ENCODE assay signal across 21 cellular contexts in genomic region chr16:51355195-51355594, GRCh38.
"Had no signal": no experiment of that assay in that cellular context is flagged by ENCODE, and none has a peak within 500 bp of the region (broad histone marks: within the 10 kb centered on the region; RNA-seq: fewer than 3 reads in every experiment).

No MANE protein-coding gene starts in this region.

- H3K27me3 ChIP-seq: esophagus squamous epithelium, hepatocyte, spleen, uterus had no signal

- H3K27ac ChIP-seq: epithelial cell of prostate, esophagus squamous epithelium, hepatocyte, spleen, thoracic aorta, uterus had no signal

- H3K4me2 ChIP-seq: hepatocyte had no signal

- H3K27me3 Mint-ChIP-seq: stimulated activated memory B cell treated with anti-CD40 and anti-IgM and Interleukin-4, amounts not matched to agents 10 μg/mL and 1 μg/mL and 100 μg/mL, for 72 hours; stimulated activated naive CD8-positive, alpha-beta T cell treated with anti-CD3 and anti-CD28 coated beads, Interleukin-15, Interleukin-2, amounts not matched to agents 100 ng/mL and 50 ng/mL, for 24 hours had no signal

- H3K4me3 Mint-ChIP-seq: naive thymus-derived CD8-positive, alpha-beta T cell; stimulated activated memory B cell treated with anti-CD40 and anti-IgM and Interleukin-4, amounts not matched to agents 10 μg/mL and 1 μg/mL and 100 μg/mL, for 72 hours; stimulated activated naive CD8-positive, alpha-beta T cell treated with anti-CD3 and anti-CD28 coated beads, Interleukin-15, Interleukin-2, amounts not matched to agents 100 ng/mL and 50 ng/mL, for 24 hours had no signal

- H3K4me1 Mint-ChIP-seq: naive thymus-derived CD8-positive, alpha-beta T cell; stimulated activated memory B cell treated with anti-CD40 and anti-IgM and Interleukin-4, amounts not matched to agents 10 μg/mL and 1 μg/mL and 100 μg/mL, for 72 hours had no signal

- ATAC-seq: naive thymus-derived CD8-positive, alpha-beta T cell; sciatic nerve; stimulated activated memory B cell treated with anti-CD40 and anti-IgM and Interleukin-4, amounts not matched to agents 10 μg/mL and 1 μg/mL and 100 μg/mL, for 72 hours had no signal

- H3K4me3 ChIP-seq: esophagus squamous epithelium, hepatocyte, spleen, thoracic aorta, uterus had no signal

- H3K36me3 Mint-ChIP-seq: naive thymus-derived CD8-positive, alpha-beta T cell; stimulated activated memory B cell treated with anti-CD40 and anti-IgM and Interleukin-4, amounts not matched to agents 10 μg/mL and 1 μg/mL and 100 μg/mL, for 72 hours had no signal

- H3K27ac Mint-ChIP-seq: stimulated activated memory B cell treated with anti-CD40 and anti-IgM and Interleukin-4, amounts not matched to agents 10 μg/mL and 1 μg/mL and 100 μg/mL, for 72 hours; stimulated activated naive CD8-positive, alpha-beta T cell treated with anti-CD3 and anti-CD28 coated beads, Interleukin-15, Interleukin-2, amounts not matched to agents 100 ng/mL and 50 ng/mL, for 24 hours had no signal

- H3K36me3 ChIP-seq: esophagus squamous epithelium, spleen, thoracic aorta, uterus had no signal

- H3K4me1 ChIP-seq: esophagus squamous epithelium, spleen, uterus had no signal

- H3K79me2 ChIP-seq: hepatocyte had no signal

- H2AFZ ChIP-seq: hepatocyte had no signal

- DNase-seq: cortex of kidney; effector memory CD4-positive, alpha-beta T cell; esophagus squamous epithelium; foreskin fibroblast; head of caudate nucleus; kidney glomerular epithelial cell; naive thymus-derived CD8-positive, alpha-beta T cell; posterior cingulate gyrus; spleen; stimulated activated CD4-positive, alpha-beta T cell treated with anti-CD3 and anti-CD28 coated beads, Interleukin-15, amount 100 ng/mL, for 24 hours; stimulated activated CD4-positive, alpha-beta T cell treated with anti-CD3 and anti-CD28 coated beads, Interleukin-1b, Interleukin-23, amount 100 ng/mL, for 48 hours; stimulated activated CD4-positive, alpha-beta T cell treated with anti-CD3 and anti-CD28 coated beads, Interleukin-4, amount 100 ng/mL, for 24 hours; trophoblast cell; uterus had no signal

- H3K9me3 ChIP-seq: esophagus squamous epithelium, spleen, thoracic aorta, uterus had no signal

- FAIRE-seq: islet of Langerhans had no signal
